Comparison of ENCODE assay signal across 1 cellular context in genomic region chr1:236476019-236476418, GRCh38.
TF ChIP-seq lines count a peak whose summit lies in the region.

No MANE protein-coding gene starts in this region.

TF ChIP-seq in HEK293, 187 proteins besides CTCF, POLR2A, EP300 and RAD21 (continued from another document):
- TF ChIP-seq ZNF488 (tag by site-specific recombination; IDR thresholded peaks at IDR 0.05) (no peak), ZNF266 (tag by site-specific recombination; IDR thresholded peaks at IDR 0.05; ENCODE audit: low read depth) (peak; percentile 82), ZNF19 (tag by site-specific recombination; IDR thresholded peaks at IDR 0.05; ENCODE audit: low read depth) (peak; percentile 88), ZBTB11 (tag by site-specific recombination; conservative IDR thresholded peaks at IDR 0.05; ENCODE audit: low read depth) (peak; percentile 86), TSHZ1 (tag by site-specific recombination; IDR thresholded peaks at IDR 0.05; ENCODE audit: borderline replicate concordance) (no peak; the same call in 1 of the 2 replicates), ZNF768 (tag by site-specific recombination; IDR thresholded peaks at IDR 0.05) (no peak), ZNF354C (tag by site-specific recombination; IDR thresholded peaks at IDR 0.05; ENCODE audit: borderline replicate concordance, low read depth) (peak; percentile 95), ZNF24 (tag by site-specific recombination; IDR thresholded peaks at IDR 0.05) (peak; percentile 56; the same call in 1 of the 2 replicates), ZNF558 (tag by site-specific recombination; IDR thresholded peaks at IDR 0.05) (peak; percentile 83), ZNF670 (tag by site-specific recombination; IDR thresholded peaks at IDR 0.05; ENCODE audit: low read depth) (no peak), ZNF341 (tag by site-specific recombination; IDR thresholded peaks at IDR 0.05; ENCODE audit: low read depth) (peak; percentile 41; the same call in 1 of the 2 replicates), ZNF202 (tag by site-specific recombination; IDR thresholded peaks at IDR 0.05; ENCODE audit: borderline replicate concordance) (no peak; the same call in 1 of the 2 replicates), BCL11B (tag by site-specific recombination; IDR thresholded peaks at IDR 0.05; ENCODE audit: low read depth) (peak; percentile 25; the same call in 1 of the 2 replicates), ZNF404 (tag by site-specific recombination; IDR thresholded peaks at IDR 0.05) (peak; percentile 95), ZNF223 (tag by site-specific recombination; IDR thresholded peaks at IDR 0.05) (peak; percentile 59; the same call in 1 of the 2 replicates), ZNF433 (tag by site-specific recombination; IDR thresholded peaks at IDR 0.05; ENCODE audit: low read depth) (peak; percentile 97), ZNF639 (tag by site-specific recombination; IDR thresholded peaks at IDR 0.05) (0 out of 2 replicates have a peak, but pooled peaks have one; percentile 15), ZNF626 (tag by site-specific recombination; IDR thresholded peaks at IDR 0.05) (no peak), KLF7 (tag by site-specific recombination; IDR thresholded peaks at IDR 0.05; ENCODE audit: borderline replicate concordance) (peak; percentile 66; the same call in 1 of the 2 replicates), OVOL3 (tag by site-specific recombination; IDR thresholded peaks at IDR 0.05) (no peak), ZNF121 (tag by site-specific recombination; IDR thresholded peaks at IDR 0.05) (peak; percentile 46; the same call in 1 of the 2 replicates), ZNF677 (tag by site-specific recombination; IDR thresholded peaks at IDR 0.05) (no peak), ZBTB8A (tag by site-specific recombination; IDR thresholded peaks at IDR 0.05) (peak; percentile 85), ZNF560 (tag by site-specific recombination; IDR thresholded peaks at IDR 0.05; ENCODE audit: borderline replicate concordance) (peak; percentile 95), ZNF530 (tag by site-specific recombination; IDR thresholded peaks at IDR 0.05; ENCODE audit: low read depth) (peak; percentile 56; the same call in 1 of the 2 replicates)
